ENCODE assay signal across 1 cellular context in the genomic region with DNA sequence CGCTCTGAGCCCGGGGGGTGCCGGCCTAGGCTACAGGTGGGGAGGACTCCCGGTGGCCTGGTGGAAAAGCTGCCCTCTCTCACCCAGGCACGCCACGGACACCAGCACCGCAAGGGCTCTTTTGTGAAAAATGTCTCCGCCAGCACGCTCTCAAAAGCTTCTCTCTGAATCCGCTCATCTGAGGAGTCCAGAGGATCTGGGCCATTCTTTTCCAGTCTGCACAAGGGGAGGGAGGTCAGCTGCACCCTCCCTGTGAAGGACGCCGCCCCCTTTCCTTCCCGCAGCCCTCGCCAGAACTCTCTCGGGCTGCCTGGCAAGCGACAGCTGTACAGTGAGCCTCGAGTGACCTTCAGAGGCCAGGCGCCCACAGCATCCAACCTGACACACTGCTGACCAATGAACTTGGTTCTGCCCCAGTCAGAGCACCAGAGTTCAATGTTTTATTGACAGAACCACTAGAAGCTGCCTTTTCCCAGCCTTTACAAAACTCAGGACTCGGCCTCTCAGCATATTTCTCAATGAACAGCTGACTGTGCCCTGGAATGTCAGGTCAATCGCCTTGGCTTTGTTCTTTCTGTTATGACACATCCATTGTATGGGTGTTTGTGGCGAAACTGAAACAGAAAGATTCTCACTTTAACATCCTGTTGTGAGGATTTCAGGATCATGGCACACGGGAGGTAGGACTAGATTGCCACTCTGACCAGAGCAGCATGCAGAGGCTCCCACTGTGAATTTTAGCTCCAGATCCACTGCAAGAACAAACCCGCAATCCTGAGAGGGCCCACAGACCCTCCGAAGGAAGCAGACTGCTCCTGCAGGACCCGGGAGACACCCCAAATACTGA.
TF ChIP-seq lines count a peak whose summit lies in the region.

No MANE protein-coding gene starts in this region.

TF ChIP-seq in HepG2, 621 proteins besides CTCF, POLR2A, EP300 and RAD21 (continued from another document and continues in another):
- TF ChIP-seq MXD4 (CRISPR knock-in tag; IDR thresholded peaks at IDR 0.05) (peak; percentile 76), ZBTB44 (CRISPR knock-in tag; IDR thresholded peaks at IDR 0.05) (peak; percentile 77), CCDC6 (CRISPR knock-in tag; IDR thresholded peaks at IDR 0.05) (peak; percentile 91), ZNF788 (CRISPR knock-in tag; IDR thresholded peaks at IDR 0.05; ENCODE audit: borderline replicate concordance) (peak; percentile 98; the same call in 1 of the 2 replicates), ZNF296 (CRISPR knock-in tag; conservative IDR thresholded peaks at IDR 0.05) (no peak; the same call in 1 of the 2 replicates), THAP11 (CRISPR knock-in tag; IDR thresholded peaks at IDR 0.05) (peak; percentile 89), ZNF484 (CRISPR knock-in tag; IDR thresholded peaks at IDR 0.05; ENCODE audit: borderline replicate concordance, low read depth) (no peak), ZNF20 (CRISPR knock-in tag; IDR thresholded peaks at IDR 0.05) (peak; percentile 75; the same call in 1 of the 2 replicates), ZFP90 (CRISPR knock-in tag; IDR thresholded peaks at IDR 0.05; ENCODE audit: borderline replicate concordance) (peak; percentile 98), KAT2B (IDR thresholded peaks at IDR 0.05; ENCODE audit: borderline replicate concordance, low read depth, low read length) (no peak), SPEN (CRISPR knock-in tag; IDR thresholded peaks at IDR 0.05; ENCODE audit: low read depth) (peak; percentile 93), ONECUT2 (CRISPR knock-in tag; IDR thresholded peaks at IDR 0.05) (peak; percentile 84), ZMYM4 (CRISPR knock-in tag; IDR thresholded peaks at IDR 0.05) (peak; percentile 85; the same call in 1 of the 2 replicates), IKZF4 (CRISPR knock-in tag; IDR thresholded peaks at IDR 0.05; ENCODE audit: borderline replicate concordance, low read depth, not compliant biosample characterization) (peak; percentile 82), ZSCAN31 (CRISPR knock-in tag; IDR thresholded peaks at IDR 0.05; ENCODE audit: low read depth) (peak; percentile 98), BCLAF1 (IDR thresholded peaks at IDR 0.05) (no peak), ZMAT3 (CRISPR knock-in tag; conservative IDR thresholded peaks at IDR 0.05) (peak; percentile 95; the same call in 1 of the 2 replicates), RBFOX2 (IDR thresholded peaks at IDR 0.05; ENCODE audit: low read depth, low read length) (peak; percentile 44; the same call in 1 of the 2 replicates), ZNF563 (CRISPR knock-in tag; IDR thresholded peaks at IDR 0.05) (0 out of 2 replicates have a peak, but pooled peaks have one; percentile 38), ZBTB25 (CRISPR knock-in tag; IDR thresholded peaks at IDR 0.05) (peak; percentile 98), ZSCAN9 (CRISPR knock-in tag; IDR thresholded peaks at IDR 0.05; ENCODE audit: borderline replicate concordance) (no peak; the same call in none of the 2 replicates)
- TF ChIP-seq, protein P1, sequence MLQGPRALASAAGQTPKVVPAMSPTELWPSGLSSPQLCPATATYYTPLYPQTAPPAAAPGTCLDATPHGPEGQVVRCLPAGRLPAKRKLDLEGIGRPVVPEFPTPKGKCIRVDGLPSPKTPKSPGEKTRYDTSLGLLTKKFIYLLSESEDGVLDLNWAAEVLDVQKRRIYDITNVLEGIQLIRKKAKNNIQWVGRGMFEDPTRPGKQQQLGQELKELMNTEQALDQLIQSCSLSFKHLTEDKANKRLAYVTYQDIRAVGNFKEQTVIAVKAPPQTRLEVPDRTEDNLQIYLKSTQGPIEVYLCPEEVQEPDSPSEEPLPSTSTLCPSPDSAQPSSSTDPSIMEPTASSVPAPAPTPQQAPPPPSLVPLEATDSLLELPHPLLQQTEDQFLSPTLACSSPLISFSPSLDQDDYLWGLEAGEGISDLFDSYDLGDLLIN (CRISPR knock-in tag; IDR thresholded peaks at IDR 0.05; ENCODE audit: borderline replicate concordance), result peak; percentile 73; the same call in 1 of the 2 replicates
- TF ChIP-seq, protein P2, sequence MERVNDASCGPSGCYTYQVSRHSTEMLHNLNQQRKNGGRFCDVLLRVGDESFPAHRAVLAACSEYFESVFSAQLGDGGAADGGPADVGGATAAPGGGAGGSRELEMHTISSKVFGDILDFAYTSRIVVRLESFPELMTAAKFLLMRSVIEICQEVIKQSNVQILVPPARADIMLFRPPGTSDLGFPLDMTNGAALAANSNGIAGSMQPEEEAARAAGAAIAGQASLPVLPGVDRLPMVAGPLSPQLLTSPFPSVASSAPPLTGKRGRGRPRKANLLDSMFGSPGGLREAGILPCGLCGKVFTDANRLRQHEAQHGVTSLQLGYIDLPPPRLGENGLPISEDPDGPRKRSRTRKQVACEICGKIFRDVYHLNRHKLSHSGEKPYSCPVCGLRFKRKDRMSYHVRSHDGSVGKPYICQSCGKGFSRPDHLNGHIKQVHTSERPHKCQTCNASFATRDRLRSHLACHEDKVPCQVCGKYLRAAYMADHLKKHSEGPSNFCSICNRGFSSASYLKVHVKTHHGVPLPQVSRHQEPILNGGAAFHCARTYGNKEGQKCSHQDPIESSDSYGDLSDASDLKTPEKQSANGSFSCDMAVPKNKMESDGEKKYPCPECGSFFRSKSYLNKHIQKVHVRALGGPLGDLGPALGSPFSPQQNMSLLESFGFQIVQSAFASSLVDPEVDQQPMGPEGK (CRISPR knock-in tag; IDR thresholded peaks at IDR 0.05), result peak; percentile 91
- TF ChIP-seq, protein P3, sequence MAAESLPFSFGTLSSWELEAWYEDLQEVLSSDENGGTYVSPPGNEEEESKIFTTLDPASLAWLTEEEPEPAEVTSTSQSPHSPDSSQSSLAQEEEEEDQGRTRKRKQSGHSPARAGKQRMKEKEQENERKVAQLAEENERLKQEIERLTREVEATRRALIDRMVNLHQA (CRISPR knock-in tag; IDR thresholded peaks at IDR 0.05), result peak; percentile 38; the same call in 1 of the 2 replicates
- TF ChIP-seq, protein P4, sequence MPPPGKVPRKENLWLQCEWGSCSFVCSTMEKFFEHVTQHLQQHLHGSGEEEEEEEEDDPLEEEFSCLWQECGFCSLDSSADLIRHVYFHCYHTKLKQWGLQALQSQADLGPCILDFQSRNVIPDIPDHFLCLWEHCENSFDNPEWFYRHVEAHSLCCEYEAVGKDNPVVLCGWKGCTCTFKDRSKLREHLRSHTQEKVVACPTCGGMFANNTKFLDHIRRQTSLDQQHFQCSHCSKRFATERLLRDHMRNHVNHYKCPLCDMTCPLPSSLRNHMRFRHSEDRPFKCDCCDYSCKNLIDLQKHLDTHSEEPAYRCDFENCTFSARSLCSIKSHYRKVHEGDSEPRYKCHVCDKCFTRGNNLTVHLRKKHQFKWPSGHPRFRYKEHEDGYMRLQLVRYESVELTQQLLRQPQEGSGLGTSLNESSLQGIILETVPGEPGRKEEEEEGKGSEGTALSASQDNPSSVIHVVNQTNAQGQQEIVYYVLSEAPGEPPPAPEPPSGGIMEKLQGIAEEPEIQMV (CRISPR knock-in tag; IDR thresholded peaks at IDR 0.05; ENCODE audit: low read depth), result peak; percentile 90
- TF ChIP-seq, protein P5, sequence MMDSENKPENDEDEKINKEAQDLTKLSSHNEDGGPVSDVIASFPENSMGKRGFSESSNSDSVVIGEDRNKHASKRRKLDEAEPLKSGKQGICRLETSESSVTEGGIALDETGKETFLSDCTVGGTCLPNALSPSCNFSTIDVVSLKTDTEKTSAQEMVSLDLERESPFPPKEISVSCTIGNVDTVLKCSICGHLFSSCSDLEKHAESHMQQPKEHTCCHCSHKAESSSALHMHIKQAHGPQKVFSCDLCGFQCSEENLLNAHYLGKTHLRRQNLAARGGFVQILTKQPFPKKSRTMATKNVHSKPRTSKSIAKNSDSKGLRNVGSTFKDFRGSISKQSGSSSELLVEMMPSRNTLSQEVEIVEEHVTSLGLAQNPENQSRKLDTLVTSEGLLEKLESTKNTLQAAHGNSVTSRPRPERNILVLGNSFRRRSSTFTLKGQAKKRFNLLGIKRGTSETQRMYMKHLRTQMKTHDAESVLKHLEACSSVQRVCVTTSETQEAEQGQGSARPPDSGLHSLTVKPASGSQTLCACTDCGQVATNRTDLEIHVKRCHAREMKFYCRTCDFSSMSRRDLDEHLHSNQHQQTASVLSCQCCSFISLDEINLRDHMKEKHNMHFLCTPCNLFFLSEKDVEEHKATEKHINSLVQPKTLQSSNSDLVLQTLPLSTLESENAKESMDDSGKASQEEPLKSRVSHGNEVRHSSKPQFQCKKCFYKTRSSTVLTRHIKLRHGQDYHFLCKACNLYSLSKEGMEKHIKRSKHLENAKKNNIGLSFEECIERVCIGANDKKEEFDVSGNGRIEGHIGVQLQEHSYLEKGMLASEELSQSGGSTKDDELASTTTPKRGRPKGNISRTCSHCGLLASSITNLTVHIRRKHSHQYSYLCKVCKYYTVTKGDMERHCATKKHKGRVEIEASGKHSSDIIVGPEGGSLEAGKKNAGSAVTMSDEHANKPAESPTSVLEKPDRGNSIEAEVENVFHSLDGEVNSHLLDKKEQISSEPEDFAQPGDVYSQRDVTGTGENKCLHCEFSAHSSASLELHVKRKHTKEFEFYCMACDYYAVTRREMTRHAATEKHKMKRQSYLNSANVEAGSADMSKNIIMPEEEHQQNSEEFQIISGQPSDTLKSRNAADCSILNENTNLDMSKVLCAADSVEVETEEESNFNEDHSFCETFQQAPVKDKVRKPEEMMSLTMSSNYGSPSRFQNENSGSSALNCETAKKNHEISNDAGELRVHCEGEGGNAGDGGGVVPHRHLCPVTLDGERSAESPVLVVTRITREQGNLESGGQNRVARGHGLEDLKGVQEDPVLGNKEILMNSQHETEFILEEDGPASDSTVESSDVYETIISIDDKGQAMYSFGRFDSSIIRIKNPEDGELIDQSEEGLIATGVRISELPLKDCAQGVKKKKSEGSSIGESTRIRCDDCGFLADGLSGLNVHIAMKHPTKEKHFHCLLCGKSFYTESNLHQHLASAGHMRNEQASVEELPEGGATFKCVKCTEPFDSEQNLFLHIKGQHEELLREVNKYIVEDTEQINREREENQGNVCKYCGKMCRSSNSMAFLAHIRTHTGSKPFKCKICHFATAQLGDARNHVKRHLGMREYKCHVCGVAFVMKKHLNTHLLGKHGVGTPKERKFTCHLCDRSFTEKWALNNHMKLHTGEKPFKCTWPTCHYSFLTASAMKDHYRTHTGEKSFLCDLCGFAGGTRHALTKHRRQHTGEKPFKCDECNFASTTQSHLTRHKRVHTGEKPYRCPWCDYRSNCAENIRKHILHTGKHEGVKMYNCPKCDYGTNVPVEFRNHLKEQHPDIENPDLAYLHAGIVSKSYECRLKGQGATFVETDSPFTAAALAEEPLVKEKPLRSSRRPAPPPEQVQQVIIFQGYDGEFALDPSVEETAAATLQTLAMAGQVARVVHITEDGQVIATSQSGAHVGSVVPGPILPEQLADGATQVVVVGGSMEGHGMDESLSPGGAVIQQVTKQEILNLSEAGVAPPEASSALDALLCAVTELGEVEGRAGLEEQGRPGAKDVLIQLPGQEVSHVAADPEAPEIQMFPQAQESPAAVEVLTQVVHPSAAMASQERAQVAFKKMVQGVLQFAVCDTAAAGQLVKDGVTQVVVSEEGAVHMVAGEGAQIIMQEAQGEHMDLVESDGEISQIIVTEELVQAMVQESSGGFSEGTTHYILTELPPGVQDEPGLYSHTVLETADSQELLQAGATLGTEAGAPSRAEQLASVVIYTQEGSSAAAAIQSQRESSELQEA (CRISPR knock-in tag; IDR thresholded peaks at IDR 0.05; ENCODE audit: not compliant biosample characterization), result peak; percentile 32
